Comparison of ENCODE assay signal across 1 cellular context in the genomic region with DNA sequence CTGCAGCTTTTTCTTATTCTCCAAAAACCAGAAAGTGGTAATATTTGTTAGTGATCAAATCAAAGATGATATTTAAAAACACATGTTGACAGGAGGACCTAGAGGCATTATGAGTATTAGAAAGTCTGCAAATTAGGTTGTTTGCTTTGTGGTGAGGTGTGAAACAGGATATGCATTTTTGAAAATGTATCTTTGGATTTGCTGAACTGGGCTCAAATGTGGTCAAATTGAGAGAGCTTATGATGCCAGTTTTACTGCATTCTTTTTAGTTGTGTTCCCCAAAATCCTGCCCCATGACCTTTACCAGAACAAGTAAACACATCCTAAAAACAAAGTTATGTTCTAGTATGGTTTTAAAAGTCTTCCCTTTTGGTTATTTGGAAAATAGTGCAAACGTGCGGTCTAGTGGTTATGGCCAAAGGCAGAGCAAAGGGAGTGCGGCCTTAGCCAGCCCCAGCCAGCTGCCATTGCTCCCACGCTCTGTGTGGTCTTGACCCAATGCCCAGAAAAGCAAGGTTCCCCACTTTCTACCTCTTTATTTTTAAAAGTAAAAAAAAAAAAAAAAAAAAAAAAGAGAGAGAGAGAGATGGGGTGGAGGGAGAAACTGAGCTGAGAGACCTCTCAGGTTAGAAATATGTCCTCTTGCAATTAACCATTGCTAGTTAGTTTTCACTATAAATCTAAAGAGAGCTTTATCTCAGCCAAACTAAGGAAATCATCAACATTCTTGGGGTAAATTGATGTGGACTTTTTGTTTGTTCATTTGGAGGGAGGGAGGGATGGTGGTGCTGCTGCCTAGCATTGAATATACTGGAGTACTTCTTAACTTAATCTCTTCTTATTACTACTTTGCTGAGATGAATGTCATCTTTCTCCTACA.
TF ChIP-seq lines count a peak whose summit lies in the region.

No MANE protein-coding gene starts in this region.

TF ChIP-seq in H1, 55 proteins besides CTCF, POLR2A, EP300 and RAD21:
- TF ChIP-seq HDAC6 (IDR thresholded peaks at IDR 0.05; ENCODE audit: low read depth, low read length) (no peak), JUN (IDR thresholded peaks at IDR 0.05; ENCODE audit: low read depth, low read length) (no peak), SUZ12 (IDR thresholded peaks at IDR 0.05; ENCODE audit: low read length) (no peak), RBBP5 (IDR thresholded peaks at IDR 0.05; ENCODE audit: borderline replicate concordance, low read depth, low read length) (no peak), BACH1 (IDR thresholded peaks at IDR 0.05; ENCODE audit: low read length) (no peak), POU5F1 (IDR thresholded peaks at IDR 0.05; ENCODE audit: low read depth, low read length) (no peak), SIRT6 (IDR thresholded peaks at IDR 0.05; ENCODE audit: low read length) (no peak), SP1 (IDR thresholded peaks at IDR 0.05; ENCODE audit: low read depth, low read length) (no peak), NANOG (IDR thresholded peaks at IDR 0.05; ENCODE audit: insufficient read depth, low read depth, low read length, poor library complexity, severe bottlenecking) (no peak), PHF8 (conservative IDR thresholded peaks at IDR 0.05; ENCODE audit: low read depth, low read length) (no peak), FOSL1 (IDR thresholded peaks at IDR 0.05; ENCODE audit: insufficient read depth, low read depth, low read length) (no peak), CBX8 (IDR thresholded peaks at IDR 0.05; ENCODE audit: borderline replicate concordance, low read depth, low read length) (no peak), TBP (IDR thresholded peaks at IDR 0.05; ENCODE audit: low read depth, low read length) (no peak)
- TF ChIP-seq, protein P1, sequence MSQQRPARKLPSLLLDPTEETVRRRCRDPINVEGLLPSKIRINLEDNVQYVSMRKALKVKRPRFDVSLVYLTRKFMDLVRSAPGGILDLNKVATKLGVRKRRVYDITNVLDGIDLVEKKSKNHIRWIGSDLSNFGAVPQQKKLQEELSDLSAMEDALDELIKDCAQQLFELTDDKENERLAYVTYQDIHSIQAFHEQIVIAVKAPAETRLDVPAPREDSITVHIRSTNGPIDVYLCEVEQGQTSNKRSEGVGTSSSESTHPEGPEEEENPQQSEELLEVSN (IDR thresholded peaks at IDR 0.05): no peak
- TF ChIP-seq, protein P2, sequence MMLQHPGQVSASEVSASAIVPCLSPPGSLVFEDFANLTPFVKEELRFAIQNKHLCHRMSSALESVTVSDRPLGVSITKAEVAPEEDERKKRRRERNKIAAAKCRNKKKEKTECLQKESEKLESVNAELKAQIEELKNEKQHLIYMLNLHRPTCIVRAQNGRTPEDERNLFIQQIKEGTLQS (IDR thresholded peaks at IDR 0.05; ENCODE audit: insufficient read depth, low read depth, low read length): no peak
TF ChIP-seq in H1: peak in this region for 0.
